In the genomic region with DNA sequence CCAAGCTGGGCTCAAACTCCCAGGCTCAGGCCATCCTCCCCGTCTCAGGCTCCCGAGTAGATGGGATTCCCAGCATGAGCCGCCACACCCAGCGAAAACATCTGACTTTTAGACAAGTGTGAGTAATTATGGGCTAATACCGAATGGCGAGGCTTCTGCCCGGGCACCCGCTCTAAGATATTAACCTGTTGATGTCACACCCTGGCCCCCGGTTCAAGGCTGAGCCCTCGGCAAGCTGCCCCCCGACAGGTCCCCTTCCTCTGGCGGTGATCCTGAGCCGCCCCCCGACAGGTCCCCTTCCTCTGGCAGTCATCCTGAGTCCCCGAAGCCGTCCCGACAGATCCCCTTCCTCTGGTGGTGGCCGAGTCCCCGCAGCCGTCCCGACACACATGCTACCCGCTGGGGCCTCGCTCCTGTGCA, we compare ENCODE assay signal across 13 cellular contexts. TPM values are rescaled to one million over a fixed set of nuclear protein-coding genes. Genes with fewer than 3 reads are reported as not detected.
A peak's percentile ranks its signal among the peaks of the same experiment; 100 is the strongest.
DNase-seq lines count a peak whose midpoint lies in the region; ATAC-seq and TF ChIP-seq lines count a peak whose summit lies in the region.
"Had no signal": no experiment of that assay in that cellular context is flagged by ENCODE, and none has a peak within 500 bp of the region (broad histone marks: within the 10 kb centered on the region; RNA-seq: fewer than 3 reads in every experiment).

No MANE protein-coding gene starts in this region.

- CTCF ChIA-PET in Caco-2 (lab: Charles Lee), result no interaction called here

- ATAC-seq in esophagus mucosa, result peak; percentile 7
- no peak for ATAC-seq in effector memory CD8-positive, alpha-beta T cell (replicated peaks)
- ATAC-seq: natural killer cell treated with Interleukin-12 subunit alpha and Interleukin-12 subunit beta and Interleukin-15 and Interleukin-18, amount 100 ng/mL, for 72 hours had no signal

- POLR2A ChIA-PET in Caco-2 (lab: Charles Lee), result no interaction called here

- peaks cover 13% of the 10 kb centered on the region for H3K4me1 Mint-ChIP-seq in Caco-2 (ENCODE audit: low read depth, unreplicated experiment)
- H3K4me1 Mint-ChIP-seq in effector memory CD8-positive, alpha-beta T cell (ENCODE audit: low read depth in 2 of 2), result peaks cover 9 to 13% of the 10 kb centered on the region in 2 donors

- intact Hi-C loops in Caco-2 (cut with micrococcal nuclease; ENCODE audit: unreplicated experiment), result no loop called here

- no peaks in the 10 kb centered on the region for H3K27me3 ChIP-seq in Caco-2 (replicated peaks; ENCODE audit: control insufficient read depth, insufficient read depth, low read length)

- H3K4me3 Mint-ChIP-seq in Caco-2 (ENCODE audit: unreplicated experiment), result no peak overlapping the region
- no peak overlapping the region for H3K4me3 Mint-ChIP-seq in effector memory CD8-positive, alpha-beta T cell
- H3K4me3 Mint-ChIP-seq: natural killer cell treated with Interleukin-12 subunit alpha and Interleukin-12 subunit beta and Interleukin-15 and Interleukin-18, amount 100 ng/mL, for 72 hours had no signal

- BruUV-seq in Caco-2 (replicated peaks; lab: Mats Ljungman, UMichigan), result no TSS peak

- no peak for TF ChIP-seq CTCF in Caco-2 (IDR thresholded peaks at IDR 0.05; ENCODE audit: insufficient read depth in 1 of 2, low read depth in 1 of 2, low read length in 1 of 2, severe bottlenecking in 1 of 2, unreplicated experiment in 1 of 2)

- no peak overlapping the region for H3K27ac Mint-ChIP-seq in Caco-2 (ENCODE audit: unreplicated experiment)
- peak overlapping the region in 1 of 2 donors; percentile 35 for H3K27ac Mint-ChIP-seq in effector memory CD8-positive, alpha-beta T cell
- H3K27ac Mint-ChIP-seq: natural killer cell treated with Interleukin-12 subunit alpha and Interleukin-12 subunit beta and Interleukin-15 and Interleukin-18, amount 100 ng/mL, for 72 hours had no signal

- DNase-seq in HPDE6-E6E7 (ENCODE audit: extremely low spot score) (peak; percentile 59), stromal cell of bone marrow (ENCODE audit: low read depth) (peak; percentile 39), NCI-H1048 (lab: John Stamatoyannopoulos, UW) (no peak), Caco-2 (no peak)
- DNase-seq in effector memory CD8-positive, alpha-beta T cell, result no peak
- DNase-seq: activated CD4-positive, CD25-positive, alpha-beta regulatory T cell; amygdala; dermis blood vessel endothelial cell; KG1; NCI-H2081 had no signal

- no peaks in the 10 kb centered on the region for H3K27me3 Mint-ChIP-seq in Caco-2 (ENCODE audit: insufficient read depth, unreplicated experiment)
- H3K27me3 Mint-ChIP-seq in effector memory CD8-positive, alpha-beta T cell, result no peaks in the 10 kb centered on the region
- H3K27me3 Mint-ChIP-seq: natural killer cell treated with Interleukin-12 subunit alpha and Interleukin-12 subunit beta and Interleukin-15 and Interleukin-18, amount 100 ng/mL, for 72 hours had no signal

- no peaks in the 10 kb centered on the region for H3K36me3 ChIP-seq in Caco-2 (ENCODE audit: control insufficient read depth, insufficient read depth, low read length)

- H3K4me1 ChIP-seq in Caco-2, result no peaks in the 10 kb centered on the region

- no peak overlapping the region for H3K4me3 ChIP-seq in Caco-2 (ENCODE audit: low read depth, low read length)

- no peaks in the 10 kb centered on the region for H3K9me3 ChIP-seq in Caco-2
- H3K9me3 ChIP-seq: SK-N-SH had no signal

- no peaks in the 10 kb centered on the region for H3K9me3 Mint-ChIP-seq in Caco-2 (ENCODE audit: unreplicated experiment)
- no peaks in the 10 kb centered on the region for H3K9me3 Mint-ChIP-seq in effector memory CD8-positive, alpha-beta T cell
- H3K9me3 Mint-ChIP-seq: natural killer cell treated with Interleukin-12 subunit alpha and Interleukin-12 subunit beta and Interleukin-15 and Interleukin-18, amount 100 ng/mL, for 72 hours had no signal

- H3K36me3 Mint-ChIP-seq in Caco-2 (ENCODE audit: insufficient read depth, unreplicated experiment), result peaks cover 24% of the 10 kb centered on the region
- peaks cover 34% of the 10 kb centered on the region for H3K36me3 Mint-ChIP-seq in effector memory CD8-positive, alpha-beta T cell (ENCODE audit: insufficient read depth)
- H3K36me3 Mint-ChIP-seq: natural killer cell treated with Interleukin-12 subunit alpha and Interleukin-12 subunit beta and Interleukin-15 and Interleukin-18, amount 100 ng/mL, for 72 hours had no signal

RNA-seq across cellular contexts. Expression of a gene that starts 5.2 kb away (rescaled TPM):
- total RNA-seq in esophagus mucosa, result 39.8 TPM
- 35.1 and 38.1 TPM in 2 replicates for total RNA-seq in Caco-2 (2022)

RNA-seq across cellular contexts. Expression of a gene that starts 8.6 kb away (rescaled TPM):
- 86.6 TPM for total RNA-seq in esophagus mucosa
- total RNA-seq in Caco-2 (2022), result 16.5 and 22.0 TPM in 2 replicates
- total RNA-seq: natural killer cell treated with Interleukin-12 subunit alpha and Interleukin-12 subunit beta and Interleukin-15 and Interleukin-18, amount 100 ng/mL, for 72 hours had no signal

RNA-seq across cellular contexts. Expression of a gene that starts 34.1 kb away (rescaled TPM):
- 12.6 TPM for total RNA-seq in esophagus mucosa
- total RNA-seq in Caco-2 (2022), result 30.0 and 33.3 TPM in 2 replicates

Comparison
In these comparisons a context has a peak if more than half of its experiments do, and no peak if none do; other contexts are left out.
1. DNase-seq: peak in HPDE6-E6E7 (single experiment) and stromal cell of bone marrow (single experiment); none in NCI-H1048 (single experiment), Caco-2 (0 of 2) and effector memory CD8-positive, alpha-beta T cell (0 of 3).